Comparison of ENCODE assay signal across 31 cellular contexts in genomic region chr19:34580408-34580807, GRCh38.
A peak's percentile ranks its signal among the peaks of the same experiment; 100 is the strongest.
DNase-seq lines count a peak whose midpoint lies in the region; ATAC-seq, FAIRE-seq and TF ChIP-seq lines count a peak whose summit lies in the region.
"Had no signal": no experiment of that assay in that cellular context is flagged by ENCODE, and none has a peak within 500 bp of the region (broad histone marks: within the 10 kb centered on the region; RNA-seq: fewer than 3 reads in every experiment).

No MANE protein-coding gene starts in this region.

- FAIRE-seq in HepG2 (lab: Jason Lieb, UNC) (no peak), A549 (lab: Jason Lieb, UNC) (peak; percentile 23)
- FAIRE-seq: A204.1, D721Med had no signal

- 17% methylated on average over 7 of the region's 8 CpGs for WGBS in HepG2 (ENCODE audit: low lambda C conversion rate)
- 63% methylated on average over 5 of the region's 8 CpGs for WGBS in right lobe of liver (ENCODE audit: insufficient coverage, low coverage, low lambda C conversion rate, missing lambda C conversion rate)
- 39% methylated on average over 8 of the region's 8 CpGs for WGBS in A549 (ENCODE audit: missing lambda C conversion rate)

- no peak overlapping the region for H3K4me3 ChIP-seq in HepG2 (replicated peaks in 1 of 3; ENCODE audit: insufficient read depth in 1 of 3, low read depth in 2 of 3, low read length in 3 of 3)
- H3K4me3 ChIP-seq in right lobe of liver = no peak overlapping the region
- H3K4me3 ChIP-seq in A549 = no peak overlapping the region
- H3K4me3 ChIP-seq in HEK293 (ENCODE audit: low read depth, low read length) = no peak overlapping the region
- H3K4me3 ChIP-seq in brain microvascular endothelial cell (ENCODE audit: low read depth, low read length) = no peak overlapping the region
- H3K4me3 ChIP-seq: BLaER1; BLaER1 treated with 17β-estradiol and CSF1 and Interleukin-3, amounts not matched to agents 10 nM and 100 nM had no signal

- TF ChIP-seq EP300 in HepG2 (IDR thresholded peaks at IDR 0.05; ENCODE audit: low read depth in 2 of 2, low read length in 2 of 2) (no peak), HepG2 (CRISPR knock-in tag; IDR thresholded peaks at IDR 0.05; ENCODE audit: borderline replicate concordance) (no peak), A549 (IDR thresholded peaks at IDR 0.05) (no peak)

- H3K4me1 ChIP-seq in HepG2 (ENCODE audit: insufficient read depth, low read length) (no peaks in the 10 kb centered on the region), right lobe of liver (no peaks in the 10 kb centered on the region), A549 (no peaks in the 10 kb centered on the region), HEK293 (ENCODE audit: control insufficient read depth, insufficient read depth, low read length) (no peaks in the 10 kb centered on the region)
- H3K4me1 ChIP-seq: BE2C, Caco-2 had no signal

- H3K9ac ChIP-seq in HepG2 (ENCODE audit: insufficient read depth, low read depth, low read length) = no peak overlapping the region
- H3K9ac ChIP-seq: BLaER1; BLaER1 treated with 17β-estradiol and CSF1 and Interleukin-3, amounts not matched to agents 10 nM and 100 nM had no signal

- TF ChIP-seq CTCF in HepG2 (CRISPR knock-in tag; IDR thresholded peaks at IDR 0.05) (no peak), right lobe of liver (IDR thresholded peaks at IDR 0.05) (no peak), A549 (IDR thresholded peaks at IDR 0.05) (no peak), HEK293 (tag by site-specific recombination; IDR thresholded peaks at IDR 0.05) (no peak), brain microvascular endothelial cell (IDR thresholded peaks at IDR 0.05; ENCODE audit: low read depth, low read length, missing control alignments) (no peak)

- TF ChIP-seq POLR2A in HepG2 (IDR thresholded peaks at IDR 0.05; ENCODE audit: insufficient read depth in 1 of 2, low read depth in 2 of 2, low read length in 2 of 2) (no peak), right lobe of liver (IDR thresholded peaks at IDR 0.05) (no peak), A549 (IDR thresholded peaks at IDR 0.05; ENCODE audit: low read length) (no peak)

- no peaks in the 10 kb centered on the region for H4K20me1 ChIP-seq in HepG2 (ENCODE audit: insufficient read depth, low read length)
- H4K20me1 ChIP-seq: BLaER1; BLaER1 treated with 17β-estradiol and CSF1 and Interleukin-3, amounts not matched to agents 10 nM and 100 nM had no signal

- H3K9me3 ChIP-seq in HepG2 (ENCODE audit: low read length) (no peaks in the 10 kb centered on the region), right lobe of liver (no peaks in the 10 kb centered on the region), A549 (peaks cover 12% of the 10 kb centered on the region; the same call in 2 of the 3 replicates), HEK293 (ENCODE audit: control insufficient read depth, insufficient read depth, low read depth, low read length) (peaks cover under 1% of the 10 kb centered on the region; the same call in 1 of the 2 replicates)
- H3K9me3 ChIP-seq: BE2C had no signal

- H2AFZ ChIP-seq in HepG2 (ENCODE audit: low read length) = no peak overlapping the region

- H3K27me3 ChIP-seq in HepG2 (ENCODE audit: control insufficient read depth in 1 of 2, insufficient read depth in 2 of 2, low read length in 2 of 2) (peaks cover 1 to 3% of the 10 kb centered on the region in 2 experiments; a peak in 2 of 5 replicates), right lobe of liver (no peaks in the 10 kb centered on the region), brain microvascular endothelial cell (replicated peaks) (no peaks in the 10 kb centered on the region)
- H3K27me3 ChIP-seq: BLaER1; BLaER1 treated with 17β-estradiol and CSF1 and Interleukin-3, amounts not matched to agents 10 nM and 100 nM had no signal

- H3K4me2 ChIP-seq in HepG2 (ENCODE audit: low read depth, low read length) (no peak overlapping the region), A549 (no peak overlapping the region)
- H3K4me2 ChIP-seq: BLaER1; BLaER1 treated with 17β-estradiol and CSF1 and Interleukin-3, amounts not matched to agents 10 nM and 100 nM had no signal

- no peak for TF ChIP-seq RAD21 in HepG2 (CRISPR knock-in tag; IDR thresholded peaks at IDR 0.05)
- no peak for TF ChIP-seq RAD21 in A549 (conservative IDR thresholded peaks at IDR 0.05 in 1 of 2, IDR thresholded peaks at IDR 0.05 in 1 of 2)

- no peak for ATAC-seq in HepG2
- ATAC-seq in right lobe of liver = no peak
- no peak for ATAC-seq in A549
- ATAC-seq: CD8-positive, alpha-beta T cell had no signal

- no TSS peak for BruUV-seq in HepG2 (replicated peaks; lab: Mats Ljungman, UMichigan)

- H3K36me3 ChIP-seq in HepG2 (replicated peaks in 1 of 2; ENCODE audit: control insufficient read depth in 1 of 2, insufficient read depth in 2 of 2, low read length in 2 of 2) (no peaks in the 10 kb centered on the region), right lobe of liver (no peaks in the 10 kb centered on the region), HEK293 (ENCODE audit: control insufficient read depth in 2 of 2, insufficient read depth in 1 of 2, low read length in 2 of 2) (no peaks in the 10 kb centered on the region), brain microvascular endothelial cell (replicated peaks) (no peaks in the 10 kb centered on the region)
- H3K36me3 ChIP-seq: BE2C; BLaER1; BLaER1 treated with 17β-estradiol and CSF1 and Interleukin-3, amounts not matched to agents 10 nM and 100 nM had no signal

- no peak overlapping the region for H3K27ac ChIP-seq in HepG2 (ENCODE audit: extremely low read length, insufficient read depth, low read length)
- H3K27ac ChIP-seq in right lobe of liver = no peak overlapping the region
- H3K27ac ChIP-seq in A549 = no peak overlapping the region
- no peak overlapping the region for H3K27ac ChIP-seq in HEK293 (ENCODE audit: extremely low read depth, low read depth, low read length)
- no peak overlapping the region for H3K27ac ChIP-seq in brain microvascular endothelial cell
- H3K27ac ChIP-seq: 22Rv1; BLaER1; BLaER1 treated with 17β-estradiol and CSF1 and Interleukin-3, amounts not matched to agents 10 nM and 100 nM; C4-2B had no signal

- no peaks in the 10 kb centered on the region for H3K79me2 ChIP-seq in HepG2 (ENCODE audit: insufficient read depth, low read length)

- DNase-seq in HepG2 (ENCODE audit: low spot score) = no peak
- DNase-seq in right lobe of liver = no peak
- no peak for DNase-seq in A549 (ENCODE audit: low read depth in 1 of 2, low spot score in 1 of 2)
- no peak for DNase-seq in NCI-H1694 (lab: John Stamatoyannopoulos, UW)
- no peak for DNase-seq in brain microvascular endothelial cell
- DNase-seq: 8988T; ACHN; AML-193; BE2C; C1 segment of cervical spinal cord; Caco-2; Calu3; CD4-positive, alpha-beta memory T cell; CD4-positive, alpha-beta T cell; CD4-positive, CD25-positive, alpha-beta regulatory T cell; CD8-positive, alpha-beta memory T cell; CD8-positive, alpha-beta T cell; COR-L47; DMS 273 treated with DMSO at 0.1 percent for 48 hours; DMS153; DMS79; DMS79 treated with DMSO at 0.1 percent for 48 hours; DND-41; EL had no signal

- CTCF ChIA-PET in HepG2 (lab: Yijun Ruan, JAX; ENCODE audit: low intra/inter-chr PET ratio, low total read pairs) = no interaction called here
- CTCF ChIA-PET in A549 (lab: Yijun Ruan, JAX) = no interaction called here
- CTCF ChIA-PET in HEK293 (lab: Yijun Ruan, JAX) = no interaction called here

- intact Hi-C loops in HepG2 (cut with micrococcal nuclease; ENCODE audit: unreplicated experiment) (no loop called here), right lobe of liver (cut with DNase I) (no loop called here)

- POLR2A ChIA-PET in HepG2 (lab: Yijun Ruan, JAX) (no interaction called here), A549 (lab: Yijun Ruan, JAX) (no interaction called here), HEK293 (lab: Yijun Ruan, JAX) (no interaction called here)

- in situ Hi-C loops in HepG2 (cut with HindIII; ENCODE audit: extremely low pct_ligation_motif_present, low pct_unique_long_range_greater_than_20kb) = no loop called here
- in situ Hi-C loops in brain microvascular endothelial cell (cut with HindIII; ENCODE audit: low pct_ligation_motif_present, low sequenced_read_pairs) = no loop called here

TF ChIP-seq in HepG2, 621 proteins besides CTCF, POLR2A, EP300 and RAD21:
- TF ChIP-seq U2AF1 (optimal IDR thresholded peaks at IDR 0.05; ENCODE audit: low read depth, low read length) (no peak), SSRP1 (CRISPR knock-in tag; IDR thresholded peaks at IDR 0.05) (no peak), ZEB1 (IDR thresholded peaks at IDR 0.05; ENCODE audit: insufficient replicate concordance, low read depth) (no peak), CREB1 (IDR thresholded peaks at IDR 0.05) (0 out of 2 replicates have a peak, but pooled peaks have one; percentile 22), CREB1 (CRISPR knock-in tag; IDR thresholded peaks at IDR 0.05) (no peak)

TF ChIP-seq in A549, 52 proteins besides CTCF, POLR2A, EP300 and RAD21 (continues in another document):
- TF ChIP-seq CHD4 (IDR thresholded peaks at IDR 0.05; ENCODE audit: borderline replicate concordance) = no peak
- no peak for TF ChIP-seq USF2 (IDR thresholded peaks at IDR 0.05)
- no peak for TF ChIP-seq ZSCAN20 (CRISPR knock-in tag; IDR thresholded peaks at IDR 0.05)
- no peak for TF ChIP-seq KDM1A (IDR thresholded peaks at IDR 0.05; ENCODE audit: low read depth)
- TF ChIP-seq RARB (CRISPR knock-in tag; IDR thresholded peaks at IDR 0.05) = no peak
- no peak for TF ChIP-seq FOSL2 (IDR thresholded peaks at IDR 0.05)
- no peak for TF ChIP-seq FOSL2 (CRISPR knock-in tag; IDR thresholded peaks at IDR 0.05)

TF ChIP-seq in HEK293, 187 proteins besides CTCF, POLR2A, EP300 and RAD21:
- TF ChIP-seq ZNF366 (tag by site-specific recombination; conservative IDR thresholded peaks at IDR 0.05) (peak; percentile 50), PRDM1 (tag by site-specific recombination; IDR thresholded peaks at IDR 0.05) (peak; percentile 60; the same call in 1 of the 2 replicates), ZNF114 (tag by site-specific recombination; IDR thresholded peaks at IDR 0.05) (no peak), KLF8 (tag by site-specific recombination; IDR thresholded peaks at IDR 0.05) (no peak), ZSCAN16 (tag by site-specific recombination; IDR thresholded peaks at IDR 0.05) (no peak), ZNF660 (tag by site-specific recombination; IDR thresholded peaks at IDR 0.05) (no peak)
TF ChIP-seq in HEK293: peak in this region for 2.
